In genomic region chr17:66417300-66417719, GRCh38 we compare ENCODE assay signal across 23 cellular contexts.
DNase-seq lines count a peak whose midpoint lies in the region; ATAC-seq and TF ChIP-seq lines count a peak whose summit lies in the region.
"Had no signal": no experiment of that assay in that cellular context is flagged by ENCODE, and none has a peak within 500 bp of the region (broad histone marks: within the 10 kb centered on the region; RNA-seq: fewer than 3 reads in every experiment).

No MANE protein-coding gene starts in this region.

- in situ Hi-C loops in gastrocnemius medialis (cut with MboI; ENCODE audit: low sequenced_read_pairs in 4 of 4): no loop called here

- no peaks in the 10 kb centered on the region for H3K27me3 Mint-ChIP-seq in T-helper 2 cell treated with Interferon-gamma antibody and Interleukin-4, amounts not matched to agents 5 μg/mL and 100 μg/mL, for 36 hours (ENCODE audit: low read depth)
- H3K27me3 Mint-ChIP-seq in WTC11 (ENCODE audit: low read depth) (no peaks in the 10 kb centered on the region), nephron (ENCODE audit: low read depth) (peaks cover 5% of the 10 kb centered on the region)
- H3K27me3 Mint-ChIP-seq: activated CD4-positive, alpha-beta T cell treated with anti-CD3 and anti-CD28 coated beads, Interleukin-2, amount 10 ng/mL, durations not matched to agents 7 days and 5 days; activated CD8-positive, alpha-beta memory T cell treated with anti-CD3 and anti-CD28 coated beads, Interleukin-2, amount 10 ng/mL, durations not matched to agents 7 days and 5 days; central memory CD8-positive, alpha-beta T cell had no signal

- peaks cover 15% of the 10 kb centered on the region for H3K36me3 Mint-ChIP-seq in T-helper 2 cell treated with Interferon-gamma antibody and Interleukin-4, amounts not matched to agents 5 μg/mL and 100 μg/mL, for 36 hours (ENCODE audit: low read depth)
- H3K36me3 Mint-ChIP-seq in WTC11 (no peaks in the 10 kb centered on the region), nephron (ENCODE audit: low read depth) (no peaks in the 10 kb centered on the region)

- TF ChIP-seq EP300 in ovary (IDR thresholded peaks at IDR 0.05): no peak

- no peak for TF ChIP-seq CTCF in WTC11 (IDR thresholded peaks at IDR 0.05)
- no peak for TF ChIP-seq CTCF in nephron (IDR thresholded peaks at IDR 0.05; ENCODE audit: unreplicated experiment in 3 of 3)
- TF ChIP-seq CTCF in gastrocnemius medialis (IDR thresholded peaks at IDR 0.05 in 4 of 5, conservative IDR thresholded peaks at IDR 0.05 in 1 of 5): no peak
- TF ChIP-seq CTCF in ovary (IDR thresholded peaks at IDR 0.05): no peak

- H3K27ac Mint-ChIP-seq in T-helper 2 cell treated with Interferon-gamma antibody and Interleukin-4, amounts not matched to agents 5 μg/mL and 100 μg/mL, for 36 hours: peak overlapping the region; percentile 33
- H3K27ac Mint-ChIP-seq in WTC11 (no peak overlapping the region), nephron (peak overlapping the region in 2 of 3 experiments; percentile 30 to 63)
- H3K27ac Mint-ChIP-seq: activated CD4-positive, alpha-beta T cell treated with anti-CD3 and anti-CD28 coated beads, Interleukin-2, amount 10 ng/mL, durations not matched to agents 7 days and 5 days; activated CD8-positive, alpha-beta memory T cell treated with anti-CD3 and anti-CD28 coated beads, Interleukin-2, amount 10 ng/mL, durations not matched to agents 7 days and 5 days; activated T-cell treated with anti-CD3 and anti-CD28 coated beads, Interleukin-2, amount 50 U/mL, for 72 hours; B cell had no signal

- H3K27me3 ChIP-seq in gastrocnemius medialis (no peaks in the 10 kb centered on the region), ovary (no peaks in the 10 kb centered on the region)
- H3K27me3 ChIP-seq: neutrophil, upper lobe of left lung had no signal

- no peaks in the 10 kb centered on the region for H3K4me1 ChIP-seq in gastrocnemius medialis
- H3K4me1 ChIP-seq in ovary (ENCODE audit: insufficient read depth): peaks cover 4% of the 10 kb centered on the region
- H3K4me1 ChIP-seq: upper lobe of left lung had no signal

- peaks cover 49% of the 10 kb centered on the region for H3K4me1 Mint-ChIP-seq in T-helper 2 cell treated with Interferon-gamma antibody and Interleukin-4, amounts not matched to agents 5 μg/mL and 100 μg/mL, for 36 hours (ENCODE audit: low read depth)
- H3K4me1 Mint-ChIP-seq in WTC11 (peaks cover 20% of the 10 kb centered on the region), nephron (peaks cover 17% of the 10 kb centered on the region)
- H3K4me1 Mint-ChIP-seq: B cell had no signal

- DNase-seq in T-helper 2 cell treated with Interferon-gamma antibody and Interleukin-4, amounts not matched to agents 5 μg/mL and 100 μg/mL, for 36 hours (ENCODE audit: low spot score): no peak
- no peak for DNase-seq in T-helper 2 cell
- DNase-seq in HPDE6-E6E7 (ENCODE audit: extremely low spot score): peak; percentile 61
- DNase-seq in WTC11 (ENCODE audit: low spot score): no peak
- no peak for DNase-seq in gastrocnemius medialis
- DNase-seq in dedifferentiated amniotic fluid mesenchymal stem cell (ENCODE audit: extremely low spot score): no peak
- no peak for DNase-seq in ovary
- DNase-seq: activated CD4-positive, alpha-beta T cell treated with anti-CD3 and anti-CD28 coated beads, Interleukin-2, amount 10 ng/mL, durations not matched to agents 7 days and 5 days; activated CD8-positive, alpha-beta memory T cell treated with anti-CD3 and anti-CD28 coated beads, Interleukin-2, amount 10 ng/mL, durations not matched to agents 7 days and 5 days; activated naive CD4-positive, alpha-beta T cell treated with anti-CD3 and anti-CD28 coated beads, Interleukin-2, amount 50 U/mL, for 16 hours; activated T-cell treated with anti-CD3 and anti-CD28 coated beads, Interleukin-2, amount 50 U/mL, for 72 hours; aorta; head of caudate nucleus; Karpas-422; NCI-H2029; NK-92 treated with Interleukin-12 subunit alpha and Interleukin-12 subunit beta, amount 100 ng/mL, for 24 hours; stimulated activated CD8-positive, alpha-beta memory T cell treated with anti-CD3 and anti-CD28 coated beads, Interleukin-4, amount 100 ng/mL, for 48 hours; upper lobe of left lung had no signal

- H3K9me3 ChIP-seq in gastrocnemius medialis (no peaks in the 10 kb centered on the region), ovary (no peaks in the 10 kb centered on the region)
- H3K9me3 ChIP-seq: A549, neutrophil, upper lobe of left lung had no signal

- H3K4me3 ChIP-seq in gastrocnemius medialis (no peak overlapping the region), ovary (no peak overlapping the region)
- H3K4me3 ChIP-seq: A549, upper lobe of left lung had no signal

- ATAC-seq in WTC11: peak; percentile 32; the same call in 1 of the 2 replicates
- no peak for ATAC-seq in gastrocnemius medialis
- ATAC-seq: activated CD8-positive, alpha-beta memory T cell treated with anti-CD3 and anti-CD28 coated beads, Interleukin-2, amount 10 ng/mL, durations not matched to agents 7 days and 5 days had no signal

- H3K36me3 ChIP-seq in gastrocnemius medialis (no peaks in the 10 kb centered on the region), ovary (no peaks in the 10 kb centered on the region)
- H3K36me3 ChIP-seq: neutrophil, upper lobe of left lung had no signal

- POLR2A ChIA-PET in WTC11 (lab: Charles Lee): no interaction called here

- H3K9me3 Mint-ChIP-seq in T-helper 2 cell treated with Interferon-gamma antibody and Interleukin-4, amounts not matched to agents 5 μg/mL and 100 μg/mL, for 36 hours: no peaks in the 10 kb centered on the region
- no peaks in the 10 kb centered on the region for H3K9me3 Mint-ChIP-seq in WTC11
- H3K9me3 Mint-ChIP-seq in nephron: no peaks in the 10 kb centered on the region
- H3K9me3 Mint-ChIP-seq: central memory CD8-positive, alpha-beta T cell had no signal

- H3K27ac ChIP-seq in gastrocnemius medialis (no peak overlapping the region), ovary (no peak overlapping the region)
- H3K27ac ChIP-seq: neutrophil, upper lobe of left lung had no signal

- TF ChIP-seq POLR2A in gastrocnemius medialis (IDR thresholded peaks at IDR 0.05) (no peak), ovary (IDR thresholded peaks at IDR 0.05) (no peak)

- intact Hi-C loops in gastrocnemius medialis (cut with DNase I; ENCODE audit: low total_unique reads): no loop called here
- intact Hi-C loops in ovary (cut with DNase I): no loop called here

- no peak overlapping the region for H3K4me3 Mint-ChIP-seq in T-helper 2 cell treated with Interferon-gamma antibody and Interleukin-4, amounts not matched to agents 5 μg/mL and 100 μg/mL, for 36 hours
- H3K4me3 Mint-ChIP-seq in WTC11 (no peak overlapping the region), nephron (no peak overlapping the region)
- H3K4me3 Mint-ChIP-seq: activated CD4-positive, alpha-beta T cell treated with anti-CD3 and anti-CD28 coated beads, Interleukin-2, amount 10 ng/mL, durations not matched to agents 7 days and 5 days; activated CD8-positive, alpha-beta memory T cell treated with anti-CD3 and anti-CD28 coated beads, Interleukin-2, amount 10 ng/mL, durations not matched to agents 7 days and 5 days; activated T-cell treated with anti-CD3 and anti-CD28 coated beads, Interleukin-2, amount 50 U/mL, for 72 hours; B cell; central memory CD8-positive, alpha-beta T cell had no signal

- WGBS in ovary, 3 donors: 86 to 91% (median 90%) methylated on average over 2 of the region's 2 CpGs

- CTCF ChIA-PET in WTC11 (lab: Charles Lee): interaction anchor here (1.4 kb wide), 1 partner anchor 16 kb away, joined by 3 read pairs; no protein-coding TSS in a partner anchor

TF ChIP-seq in WTC11, 78 proteins besides CTCF, POLR2A, EP300 and RAD21 (continues in another document):
- TF ChIP-seq ZBTB21 (CRISPR knock-in tag; IDR thresholded peaks at IDR 0.05; ENCODE audit: borderline replicate concordance) (no peak), ZNF121 (CRISPR knock-in tag; IDR thresholded peaks at IDR 0.05) (no peak), SMAD4 (CRISPR knock-in tag; IDR thresholded peaks at IDR 0.05) (no peak), ATF2 (CRISPR knock-in tag; IDR thresholded peaks at IDR 0.05; ENCODE audit: borderline replicate concordance, low read depth) (no peak), MXD4 (CRISPR knock-in tag; IDR thresholded peaks at IDR 0.05; ENCODE audit: borderline replicate concordance) (no peak), NR1H2 (CRISPR knock-in tag; IDR thresholded peaks at IDR 0.05) (no peak), NFATC4 (CRISPR knock-in tag; IDR thresholded peaks at IDR 0.05) (no peak), AR (CRISPR knock-in tag; IDR thresholded peaks at IDR 0.05) (no peak)
